Comparison of ENCODE assay signal across 28 cellular contexts in genomic region chr14:95104911-95105310, GRCh38.
"Had no signal": no experiment of that assay in that cellular context is flagged by ENCODE, and none has a peak within 500 bp of the region (broad histone marks: within the 10 kb centered on the region; RNA-seq: fewer than 3 reads in every experiment).

No MANE protein-coding gene starts in this region.

- H3K27me3 Mint-ChIP-seq: memory B cell; naive thymus-derived CD8-positive, alpha-beta T cell; stimulated activated memory B cell treated with anti-CD40 and anti-IgM and Interleukin-4, amounts not matched to agents 10 μg/mL and 1 μg/mL and 100 μg/mL, for 72 hours had no signal

- H3K9ac ChIP-seq: neural progenitor cell, parathyroid adenoma had no signal

- H3K4me1 ChIP-seq: neural progenitor cell, parathyroid adenoma, right lobe of liver had no signal

- H3K27me3 ChIP-seq: heart right ventricle, hepatocyte, left lung, neural progenitor cell, neutrophil, right atrium auricular region, right lobe of liver, suprapubic skin, tibial artery, upper lobe of right lung had no signal

- DNase-seq: heart right ventricle; islet precursor cell; left cardiac atrium; left lung; midbrain; naive thymus-derived CD8-positive, alpha-beta T cell; occipital lobe; psoas muscle; right lobe of liver; stimulated activated CD4-positive, alpha-beta T cell treated with anti-CD3 and anti-CD28 coated beads, Interleukin-1b, Interleukin-23, amount 100 ng/mL, for 48 hours; stimulated activated CD4-positive, alpha-beta T cell treated with anti-CD3 and anti-CD28 coated beads, Interleukin-2, amount 100 ng/mL, for 48 hours; stimulated activated CD4-positive, alpha-beta T cell treated with anti-CD3 and anti-CD28 coated beads, Interleukin-4, amount 100 ng/mL, for 4 hours; stimulated activated CD8-positive, alpha-beta memory T cell treated with anti-CD3 and anti-CD28 coated beads, Interleukin-4, amount 100 ng/mL, for 48 hours; stimulated activated naive CD4-positive, alpha-beta T cell treated with Interleukin-2 at 50 U/mL for 16 hours; tibial artery; trophoblast cell; upper lobe of right lung had no signal

- H3K9me3 Mint-ChIP-seq: memory B cell; naive thymus-derived CD8-positive, alpha-beta T cell; nephron; neural progenitor cell; stimulated activated memory B cell treated with anti-CD40 and anti-IgM and Interleukin-4, amounts not matched to agents 10 μg/mL and 1 μg/mL and 100 μg/mL, for 72 hours had no signal

- H3K27ac Mint-ChIP-seq: memory B cell; nephron; neural progenitor cell; stimulated activated memory B cell treated with anti-CD40 and anti-IgM and Interleukin-4, amounts not matched to agents 10 μg/mL and 1 μg/mL and 100 μg/mL, for 72 hours had no signal

- H3K27ac ChIP-seq: heart right ventricle, hepatocyte, left lung, neural progenitor cell, neutrophil, parathyroid adenoma, psoas muscle, right atrium auricular region, right lobe of liver, suprapubic skin, thoracic aorta, tibial artery, upper lobe of right lung had no signal

- H3K9me3 ChIP-seq: heart right ventricle, left lung, neutrophil, psoas muscle, right atrium auricular region, right lobe of liver, suprapubic skin, thoracic aorta, tibial artery, upper lobe of right lung had no signal

- H3K4me3 ChIP-seq: heart right ventricle, hepatocyte, left lung, neural progenitor cell, psoas muscle, right atrium auricular region, right lobe of liver, smooth muscle cell, suprapubic skin, thoracic aorta, tibial artery, upper lobe of right lung had no signal

- ATAC-seq: heart right ventricle; left cardiac atrium; left lung; naive thymus-derived CD8-positive, alpha-beta T cell; psoas muscle; right lobe of liver; stimulated activated memory B cell treated with anti-CD40 and anti-IgM and Interleukin-4, amounts not matched to agents 10 μg/mL and 1 μg/mL and 100 μg/mL, for 72 hours; upper lobe of right lung had no signal

- H3K4me3 Mint-ChIP-seq: memory B cell; naive thymus-derived CD8-positive, alpha-beta T cell; nephron; neural progenitor cell; stimulated activated memory B cell treated with anti-CD40 and anti-IgM and Interleukin-4, amounts not matched to agents 10 μg/mL and 1 μg/mL and 100 μg/mL, for 72 hours had no signal
